Comparison of ENCODE assay signal across 9 cellular contexts in the genomic region with DNA sequence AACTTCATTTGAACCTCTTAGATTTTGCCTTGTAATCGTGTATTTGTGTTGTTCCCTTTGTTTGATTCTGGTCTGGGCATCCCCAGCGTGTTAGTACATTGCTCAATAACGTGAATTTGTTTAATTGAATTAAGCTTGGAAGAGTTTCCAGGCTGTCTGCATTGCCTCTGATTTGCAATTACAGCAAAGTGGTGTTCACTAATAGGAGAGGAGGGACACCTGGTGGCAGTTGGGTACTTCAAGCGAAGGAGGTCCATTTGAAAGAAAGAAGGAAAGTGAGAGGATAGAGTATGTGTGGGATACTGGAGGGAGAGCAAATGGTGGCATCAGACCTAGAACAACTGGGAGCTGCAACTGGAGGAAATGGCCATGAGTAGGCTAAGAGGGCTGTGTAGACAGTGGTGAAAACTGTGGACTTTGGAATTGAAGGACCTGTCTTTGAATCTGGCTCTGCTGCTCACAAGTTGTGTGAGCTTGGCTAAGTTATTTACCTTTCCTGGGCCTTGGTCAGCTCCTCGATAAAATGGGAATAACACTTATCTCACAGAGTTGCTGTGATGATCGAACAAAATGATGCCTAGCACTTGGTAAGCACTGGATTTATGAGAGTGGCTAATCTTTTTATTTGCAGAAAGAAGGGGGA. TPM values are rescaled to one million over a fixed set of nuclear protein-coding genes. Genes with fewer than 3 reads are reported as not detected.
DNase-seq lines count a peak whose midpoint lies in the region; ATAC-seq, FAIRE-seq and TF ChIP-seq lines count a peak whose summit lies in the region.
"Had no signal": no experiment of that assay in that cellular context is flagged by ENCODE, and none has a peak within 500 bp of the region (broad histone marks: within the 10 kb centered on the region; RNA-seq: fewer than 3 reads in every experiment).

No MANE protein-coding gene starts in this region.

- H3K4me3 Mint-ChIP-seq in brain = peak overlapping the region in 1 of 5 experiments; percentile 70
- H3K4me3 Mint-ChIP-seq in stimulated activated effector memory CD8-positive, alpha-beta T cell treated with anti-CD3 and anti-CD28 coated beads, Interleukin-12 subunit alpha, Interleukin-12 subunit beta, amount 100 ng/mL, for 72 hours = no peak overlapping the region
- H3K4me3 Mint-ChIP-seq: activated B cell treated with CpG ODN at 0.5 μM for 24 hours had no signal

- no peak overlapping the region for H2AFZ ChIP-seq in keratinocyte (ENCODE audit: control insufficient read depth, low read length)

- no peak overlapping the region for H3K4me3 ChIP-seq in keratinocyte (ENCODE audit: control insufficient read depth in 2 of 3, extremely low read depth in 1 of 3, insufficient read depth in 2 of 3, low read depth in 1 of 3, low read length in 3 of 3)

- H3K27ac Mint-ChIP-seq in brain = peak overlapping the region in 3 of 5 experiments; percentile 22 to 36 (median 32)
- no peak overlapping the region for H3K27ac Mint-ChIP-seq in stimulated activated effector memory CD8-positive, alpha-beta T cell treated with anti-CD3 and anti-CD28 coated beads, Interleukin-12 subunit alpha, Interleukin-12 subunit beta, amount 100 ng/mL, for 72 hours
- H3K27ac Mint-ChIP-seq: activated B cell treated with CpG ODN at 0.5 μM for 24 hours had no signal

- peak; percentile 79 for FAIRE-seq in keratinocyte (lab: Jason Lieb, UNC)

- peaks cover 4% of the 10 kb centered on the region for H3K27me3 Mint-ChIP-seq in brain
- H3K27me3 Mint-ChIP-seq: activated B cell treated with CpG ODN at 0.5 μM for 24 hours had no signal

- H3K9me1 ChIP-seq in keratinocyte (ENCODE audit: control insufficient read depth, extremely low read depth, insufficient read depth, low read length) = no peaks in the 10 kb centered on the region

- DNase-seq in DMS153 (lab: John Stamatoyannopoulos, UW) (peak; percentile 43), HuH-7 (ENCODE audit: low spot score) (peak; percentile 56), RPMI7951 (ENCODE audit: low read depth) (peak; percentile 68), keratinocyte (ENCODE audit: low read depth, low spot score) (no peak), OCI-M2 (lab: John Stamatoyannopoulos, UW; ENCODE audit: unreplicated experiment) (no peak)
- DNase-seq in stimulated activated effector memory CD8-positive, alpha-beta T cell treated with anti-CD3 and anti-CD28 coated beads, Interleukin-12 subunit alpha, Interleukin-12 subunit beta, amount 100 ng/mL, for 72 hours (ENCODE audit: low spot score in 2 of 2) = no peak
- DNase-seq: activated B cell treated with CpG ODN at 0.5 μM for 24 hours had no signal

- TF ChIP-seq CTCF in brain (conservative IDR thresholded peaks at IDR 0.05) = peak; percentile 67 to 76
- TF ChIP-seq CTCF in keratinocyte (optimal IDR thresholded peaks at IDR 0.05 in 1 of 3, IDR thresholded peaks at IDR 0.05 in 1 of 3, conservative IDR thresholded peaks at IDR 0.05 in 1 of 3; ENCODE audit: extremely low read depth in 1 of 3, insufficient read depth in 2 of 3, low read length in 3 of 3) = peak; percentile 41 to 73 (median 57)

- ATAC-seq in GM19395 (IDR thresholded peaks at IDR 0.05; ENCODE audit: unreplicated experiment) = peak; percentile 73
- ATAC-seq in stimulated activated effector memory CD8-positive, alpha-beta T cell treated with anti-CD3 and anti-CD28 coated beads, Interleukin-12 subunit alpha, Interleukin-12 subunit beta, amount 100 ng/mL, for 72 hours = peak; percentile 54

- H3K9me3 ChIP-seq in keratinocyte (ENCODE audit: control insufficient read depth, low read depth, low read length) = no peaks in the 10 kb centered on the region

- peaks cover 0 to 3% (median 0%) of the 10 kb centered on the region in 5 experiments for H3K9me3 Mint-ChIP-seq in brain
- no peaks in the 10 kb centered on the region for H3K9me3 Mint-ChIP-seq in stimulated activated effector memory CD8-positive, alpha-beta T cell treated with anti-CD3 and anti-CD28 coated beads, Interleukin-12 subunit alpha, Interleukin-12 subunit beta, amount 100 ng/mL, for 72 hours
- H3K9me3 Mint-ChIP-seq: activated B cell treated with CpG ODN at 0.5 μM for 24 hours had no signal

- H3K36me3 ChIP-seq in keratinocyte (ENCODE audit: control insufficient read depth in 2 of 2, extremely low read depth in 1 of 2, insufficient read depth in 2 of 2, low read length in 2 of 2) = no peaks in the 10 kb centered on the region

- H3K4me2 ChIP-seq in keratinocyte (ENCODE audit: control insufficient read depth, extremely low read depth, insufficient read depth, low read depth, low read length) = no peak overlapping the region

- dilution Hi-C loops in keratinocyte (cut with MboI; ENCODE audit: extremely low pct_ligation_motif_present, low sequenced_read_pairs) = no loop called here

- no peaks in the 10 kb centered on the region for H4K20me1 ChIP-seq in keratinocyte (ENCODE audit: control insufficient read depth, extremely low read depth, insufficient read depth, low read length)

- no peak overlapping the region for H3K9ac ChIP-seq in keratinocyte (ENCODE audit: control insufficient read depth, extremely low read depth, insufficient read depth, low read length)

- no peaks in the 10 kb centered on the region for H3K27me3 ChIP-seq in keratinocyte (ENCODE audit: control insufficient read depth, extremely low read depth, insufficient read depth, low read length)

- H3K27ac ChIP-seq in keratinocyte (ENCODE audit: control insufficient read depth, insufficient read depth, low read length) = no peak overlapping the region

- H3K4me1 ChIP-seq in keratinocyte (ENCODE audit: control insufficient read depth, extremely low read depth, insufficient read depth, low read length) = peaks cover 3% of the 10 kb centered on the region

- no peaks in the 10 kb centered on the region for H3K36me3 Mint-ChIP-seq in brain
- H3K36me3 Mint-ChIP-seq in stimulated activated effector memory CD8-positive, alpha-beta T cell treated with anti-CD3 and anti-CD28 coated beads, Interleukin-12 subunit alpha, Interleukin-12 subunit beta, amount 100 ng/mL, for 72 hours = no peaks in the 10 kb centered on the region

- H3K79me2 ChIP-seq in keratinocyte (ENCODE audit: control insufficient read depth, insufficient read depth, low read length) = no peaks in the 10 kb centered on the region

- peaks cover 15% of the 10 kb centered on the region for H3K4me1 Mint-ChIP-seq in brain
- no peaks in the 10 kb centered on the region for H3K4me1 Mint-ChIP-seq in stimulated activated effector memory CD8-positive, alpha-beta T cell treated with anti-CD3 and anti-CD28 coated beads, Interleukin-12 subunit alpha, Interleukin-12 subunit beta, amount 100 ng/mL, for 72 hours
- H3K4me1 Mint-ChIP-seq: activated B cell treated with CpG ODN at 0.5 μM for 24 hours had no signal

RNA-seq across cellular contexts. Expression of a gene that starts 15.2 kb away (rescaled TPM):
- 0.20 and 0.96 TPM in 2 replicates for total RNA-seq in RPMI7951 (2014; rRNA removed; shearing (Covaris generic))
- polyA plus RNA-seq in brain (ENCODE audit: insufficient read depth, low read depth, low replicate concordance) = not detected
- polyA plus RNA-seq in keratinocyte = 0.42 to 1.2 TPM (median 0.86 TPM) in 3 replicates
- polyA plus RNA-seq in keratinocyte (2011; ENCODE audit: low read depth) = 17.7 TPM
- polyA plus RNA-seq in keratinocyte (2011; cell fraction: cytosol; rRNA removed) = 0.34 and 0.39 TPM in 2 replicates
- 2.3 and 5.0 TPM in 2 replicates for polyA plus RNA-seq in keratinocyte (2011; cell fraction: nucleus; rRNA removed)
- polyA plus RNA-seq in keratinocyte (2012; ENCODE audit: low replicate concordance) = 0.42 and 8.3 TPM in 2 replicates
- polyA minus RNA-seq in keratinocyte = 0.40 to 1.7 TPM in 2 of 3 replicates, not detected in the other
- polyA minus RNA-seq in keratinocyte (2011; cell fraction: cytosol; rRNA and poly(A)+ RNA removed) = not detected
- polyA minus RNA-seq in keratinocyte (2011; cell fraction: nucleus; rRNA and poly(A)+ RNA removed) = 1.9 and 4.5 TPM in 2 replicates

RNA-seq across cellular contexts. Expression of a gene that starts 45.7 kb away (rescaled TPM):
- total RNA-seq in RPMI7951 (2014; rRNA removed; shearing (Covaris generic)) = 53.4 and 66.6 TPM in 2 replicates
- polyA plus RNA-seq in brain (ENCODE audit: insufficient read depth, low read depth, low replicate concordance) (22.3 TPM), keratinocyte (21.0 to 38.3 TPM (median 28.6 TPM) in 3 replicates)
- polyA plus RNA-seq in keratinocyte (2011; ENCODE audit: low read depth) = 166 TPM
- polyA plus RNA-seq in keratinocyte (2011; cell fraction: cytosol; rRNA removed) = 12.9 and 26.5 TPM in 2 replicates
- 47.4 and 68.1 TPM in 2 replicates for polyA plus RNA-seq in keratinocyte (2011; cell fraction: nucleus; rRNA removed)
- 16.4 and 93.2 TPM in 2 replicates for polyA plus RNA-seq in keratinocyte (2012; ENCODE audit: low replicate concordance)
- polyA minus RNA-seq in keratinocyte = 3.8 to 28.9 TPM (median 14.3 TPM) in 3 replicates
- polyA minus RNA-seq in keratinocyte (2011; cell fraction: cytosol; rRNA and poly(A)+ RNA removed) = 8.1 TPM
- polyA minus RNA-seq in keratinocyte (2011; cell fraction: nucleus; rRNA and poly(A)+ RNA removed) = 36.2 and 46.7 TPM in 2 replicates

Comparison
In these comparisons a context has a peak if more than half of its experiments do, and no peak if none do; other contexts are left out.
1. DNase-seq: peak in DMS153 (single experiment), HuH-7 (single experiment) and RPMI7951 (single experiment); none in keratinocyte (single experiment), stimulated activated effector memory CD8-positive, alpha-beta T cell treated with anti-CD3 and anti-CD28 coated beads, Interleukin-12 subunit alpha, Interleukin-12 subunit beta, amount 100 ng/mL, for 72 hours (0 of 2) and OCI-M2 (single experiment).